In the genomic region with DNA sequence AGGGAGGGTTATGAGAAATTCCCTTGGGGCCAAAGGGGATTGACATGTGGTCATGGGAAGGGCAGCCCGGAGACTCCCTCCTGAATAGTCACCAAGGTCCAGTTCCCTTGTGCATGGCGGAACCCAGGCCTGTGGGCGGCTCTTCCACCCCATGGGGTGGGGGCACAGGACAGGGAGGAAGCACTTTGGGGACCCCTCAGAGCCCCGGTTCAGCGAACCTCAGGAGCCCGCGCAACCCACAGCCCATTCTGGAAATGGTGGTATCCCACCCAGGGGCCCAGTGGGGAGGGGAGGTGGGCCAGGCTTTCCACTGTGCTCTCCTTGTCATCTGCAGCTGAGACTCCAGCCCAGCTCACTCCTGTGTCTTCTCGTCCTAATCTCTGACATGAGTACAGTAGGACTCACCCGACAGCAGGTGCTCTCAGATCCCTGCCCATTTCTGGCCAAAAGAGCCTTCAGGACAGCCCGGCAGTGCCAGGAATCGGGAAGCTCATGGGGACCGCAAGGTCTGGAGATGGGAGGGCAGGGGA, we compare ENCODE assay signal across 1 cellular context.
TF ChIP-seq lines count a peak whose summit lies in the region.

No MANE protein-coding gene starts in this region.

TF ChIP-seq in SK-N-SH, 30 proteins besides CTCF, POLR2A, EP300 and RAD21:
- no peak for TF ChIP-seq SIN3A (IDR thresholded peaks at IDR 0.05; ENCODE audit: borderline replicate concordance, low read depth, low read length)
- TF ChIP-seq RXRA (IDR thresholded peaks at IDR 0.05; ENCODE audit: borderline replicate concordance, low read depth), result no peak
- TF ChIP-seq NRF1 (IDR thresholded peaks at IDR 0.05; ENCODE audit: low read depth, low read length), result no peak
- TF ChIP-seq, protein P1, sequence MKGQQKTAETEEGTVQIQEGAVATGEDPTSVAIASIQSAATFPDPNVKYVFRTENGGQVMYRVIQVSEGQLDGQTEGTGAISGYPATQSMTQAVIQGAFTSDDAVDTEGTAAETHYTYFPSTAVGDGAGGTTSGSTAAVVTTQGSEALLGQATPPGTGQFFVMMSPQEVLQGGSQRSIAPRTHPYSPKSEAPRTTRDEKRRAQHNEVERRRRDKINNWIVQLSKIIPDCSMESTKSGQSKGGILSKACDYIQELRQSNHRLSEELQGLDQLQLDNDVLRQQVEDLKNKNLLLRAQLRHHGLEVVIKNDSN (IDR thresholded peaks at IDR 0.05; ENCODE audit: borderline replicate concordance, low read depth), result no peak
- no peak for TF ChIP-seq MXI1 (IDR thresholded peaks at IDR 0.05; ENCODE audit: low read depth, low read length)
- no peak for TF ChIP-seq RFX5 (IDR thresholded peaks at IDR 0.05; ENCODE audit: low read length)
- no peak for TF ChIP-seq GATA2 (CRISPR knock-in tag; IDR thresholded peaks at IDR 0.05)
- TF ChIP-seq, protein P2, sequence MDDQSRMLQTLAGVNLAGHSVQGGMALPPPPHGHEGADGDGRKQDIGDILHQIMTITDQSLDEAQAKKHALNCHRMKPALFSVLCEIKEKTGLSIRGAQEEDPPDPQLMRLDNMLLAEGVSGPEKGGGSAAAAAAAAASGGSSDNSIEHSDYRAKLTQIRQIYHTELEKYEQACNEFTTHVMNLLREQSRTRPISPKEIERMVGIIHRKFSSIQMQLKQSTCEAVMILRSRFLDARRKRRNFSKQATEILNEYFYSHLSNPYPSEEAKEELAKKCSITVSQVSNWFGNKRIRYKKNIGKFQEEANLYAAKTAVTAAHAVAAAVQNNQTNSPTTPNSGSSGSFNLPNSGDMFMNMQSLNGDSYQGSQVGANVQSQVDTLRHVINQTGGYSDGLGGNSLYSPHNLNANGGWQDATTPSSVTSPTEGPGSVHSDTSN (IDR thresholded peaks at IDR 0.05), result no peak
- no peak for TF ChIP-seq FOXJ3 (CRISPR knock-in tag; IDR thresholded peaks at IDR 0.05)
- TF ChIP-seq TCF12 (IDR thresholded peaks at IDR 0.05), result no peak
